In genomic region chr20:10511166-10511506, GRCh38 we compare ENCODE assay signal across 8 cellular contexts.
DNase-seq lines count a peak whose midpoint lies in the region; ATAC-seq and TF ChIP-seq lines count a peak whose summit lies in the region.

No MANE protein-coding gene starts in this region.

- no peak for TF ChIP-seq CTCF in DND-41 (IDR thresholded peaks at IDR 0.05; ENCODE audit: borderline replicate concordance, extremely low read depth, low read length, poor library complexity, severe bottlenecking)

- H3K27ac Mint-ChIP-seq in activated naive CD8-positive, alpha-beta T cell = peak overlapping the region; percentile 3

- peak overlapping the region; percentile 89 for H3K27ac ChIP-seq in DND-41 (ENCODE audit: low read length)
- H3K27ac ChIP-seq in mesendoderm (ENCODE audit: low read depth, low read length) = peak overlapping the region; percentile 31

- H3K36me3 Mint-ChIP-seq in activated naive CD8-positive, alpha-beta T cell = peaks cover 8% of the 10 kb centered on the region

- H3K56ac ChIP-seq in mesendoderm (ENCODE audit: low read length) = peak overlapping the region; percentile 78

- H3K9ac ChIP-seq in DND-41 (ENCODE audit: low read depth, low read length) (peak overlapping the region; percentile 36), mesendoderm (ENCODE audit: low read length) (no peak overlapping the region)

- H3K4me2 ChIP-seq in DND-41 (ENCODE audit: insufficient read depth, low read length) (peak overlapping the region; percentile 56), mesendoderm (ENCODE audit: low read length) (no peak overlapping the region)

- H4K20me1 ChIP-seq in DND-41 (ENCODE audit: insufficient read depth, low read length) = peaks cover 36% of the 10 kb centered on the region

- H4K8ac ChIP-seq in mesendoderm (ENCODE audit: low read depth, low read length) = no peak overlapping the region

- no peaks in the 10 kb centered on the region for H3K9me3 Mint-ChIP-seq in activated naive CD8-positive, alpha-beta T cell (ENCODE audit: low read depth)

- peak overlapping the region in 1 of 2 experiments; percentile 7; a peak in 2 of 4 replicates for H3K4me3 ChIP-seq in DND-41 (ENCODE audit: low read depth in 1 of 2, low read length in 2 of 2)
- H3K4me3 ChIP-seq in mesendoderm (ENCODE audit: low read length) = no peak overlapping the region

- WGBS in mesendoderm (ENCODE audit: extremely low coverage, insufficient coverage, low lambda C conversion rate) = no CpG with 5 or more reads among the region's 3 CpGs

- peak overlapping the region; percentile 40 for H3K4me3 Mint-ChIP-seq in activated naive CD8-positive, alpha-beta T cell

- H3K79me2 ChIP-seq in DND-41 (ENCODE audit: insufficient read depth, low read length) (peaks cover 70% of the 10 kb centered on the region), mesendoderm (ENCODE audit: control insufficient read depth, insufficient read depth, low read length) (no peaks in the 10 kb centered on the region)

- no peaks in the 10 kb centered on the region for H3K9me3 ChIP-seq in DND-41 (ENCODE audit: insufficient read depth, low read length, severe bottlenecking)

- H3K27me3 Mint-ChIP-seq in activated naive CD8-positive, alpha-beta T cell = no peaks in the 10 kb centered on the region

- no peak overlapping the region for H2BK15ac ChIP-seq in mesendoderm (replicated peaks; ENCODE audit: low read depth)

- H3K4me1 Mint-ChIP-seq in activated naive CD8-positive, alpha-beta T cell (ENCODE audit: low read depth) = peaks cover 31% of the 10 kb centered on the region

- H2BK120ac ChIP-seq in mesendoderm (ENCODE audit: low read depth, low read length) = no peak overlapping the region

- H3K79me1 ChIP-seq in mesendoderm (ENCODE audit: low read length) = peaks cover 2% of the 10 kb centered on the region

- H3K36me3 ChIP-seq in DND-41 (ENCODE audit: insufficient read depth, low read length) (no peaks in the 10 kb centered on the region), mesendoderm (ENCODE audit: control insufficient read depth, insufficient read depth, low read length) (no peaks in the 10 kb centered on the region)

- H3K4me1 ChIP-seq in DND-41 (ENCODE audit: insufficient read depth, low read length) = peaks cover 52% of the 10 kb centered on the region
- peaks cover 11% of the 10 kb centered on the region for H3K4me1 ChIP-seq in mesendoderm (ENCODE audit: control insufficient read depth, low read depth, low read length)

- DNase-seq in DND-41 (no peak), mesendoderm (no peak), AG08395 (ENCODE audit: low spot score) (no peak), UCSD-AML1 (lab: John Stamatoyannopoulos, UW; ENCODE audit: unreplicated experiment) (no peak)
- no peak for DNase-seq in stimulated activated CD8-positive, alpha-beta memory T cell treated with anti-CD3 and anti-CD28 coated beads, Interleukin-4, amount 100 ng/mL, for 48 hours

- H4K5ac ChIP-seq in mesendoderm (ENCODE audit: low read length) = no peak overlapping the region

- H2BK5ac ChIP-seq in mesendoderm (ENCODE audit: low read length) = peak overlapping the region; percentile 83

- peak overlapping the region; percentile 27; the same call in 1 of the 2 replicates for H2AFZ ChIP-seq in DND-41 (ENCODE audit: low read depth, low read length)

- peak overlapping the region; percentile 68 for H2AK5ac ChIP-seq in mesendoderm (ENCODE audit: low read length)

- peak overlapping the region; percentile 26 for H3K4ac ChIP-seq in mesendoderm (ENCODE audit: low read depth, low read length)

- H3K18ac ChIP-seq in mesendoderm (ENCODE audit: low read length) = peak overlapping the region; percentile 13

- no peaks in the 10 kb centered on the region for H3K27me3 ChIP-seq in DND-41 (ENCODE audit: insufficient read depth, low read length, poor library complexity)
- H3K27me3 ChIP-seq in mesendoderm (ENCODE audit: insufficient read depth, low read length, poor library complexity) = no peaks in the 10 kb centered on the region

- ATAC-seq in DND-41 (ENCODE audit: insufficient read depth, low read depth) (peak; percentile 52), HG02885 (IDR thresholded peaks at IDR 0.05; ENCODE audit: poor library complexity, unreplicated experiment) (peak; percentile 15), HG02840 (IDR thresholded peaks at IDR 0.05; ENCODE audit: low FRiP score, unreplicated experiment) (no peak)

- H3K23ac ChIP-seq in mesendoderm (ENCODE audit: low read length) = no peak overlapping the region
